15 cellular contexts compared by ENCODE assay signal in genomic region chr2:130852521-130853115, GRCh38.
"Had no signal": no experiment of that assay in that cellular context is flagged by ENCODE, and none has a peak within 500 bp of the region (broad histone marks: within the 10 kb centered on the region; RNA-seq: fewer than 3 reads in every experiment).

No MANE protein-coding gene starts in this region.

- FAIRE-seq: islet of Langerhans had no signal

- H3K9me3 ChIP-seq: psoas muscle, right lobe of liver, upper lobe of left lung had no signal

- H3K27me3 ChIP-seq: cardiac muscle cell, dorsolateral prefrontal cortex, right lobe of liver, upper lobe of left lung had no signal

- H3K4me1 ChIP-seq: psoas muscle, right lobe of liver, spleen, upper lobe of left lung had no signal

- ATAC-seq: activated CD8-positive, alpha-beta memory T cell treated with anti-CD3 and anti-CD28 coated beads, Interleukin-2, amount 10 ng/mL, durations not matched to agents 7 days and 5 days; psoas muscle; stimulated activated naive CD8-positive, alpha-beta T cell treated with anti-CD3 and anti-CD28 coated beads, Interleukin-15, amount 100 ng/mL, for 72 hours had no signal

- H3K27ac ChIP-seq: cardiac muscle cell, psoas muscle, right lobe of liver, spleen, upper lobe of left lung had no signal

- DNase-seq: activated CD4-positive, alpha-beta memory T cell treated with anti-CD3 and anti-CD28 coated beads for 36 hours; activated CD4-positive, alpha-beta T cell treated with anti-CD3 and anti-CD28 coated beads for 1 hour; activated CD8-positive, alpha-beta memory T cell treated with anti-CD3 and anti-CD28 coated beads, Interleukin-2, amount 10 ng/mL, durations not matched to agents 7 days and 5 days; activated naive CD4-positive, alpha-beta T cell treated with anti-CD3 and anti-CD28 coated beads for 36 hours; activated T-cell treated with anti-CD3 and anti-CD28 coated beads, Interleukin-2, amount 50 U/mL, for 1 hour; dorsolateral prefrontal cortex; erythroblast; psoas muscle; stimulated activated naive CD8-positive, alpha-beta T cell treated with anti-CD3 and anti-CD28 coated beads, Interleukin-15, amount 100 ng/mL, for 72 hours had no signal

- H3K4me3 ChIP-seq: cardiac muscle cell, dorsolateral prefrontal cortex, lung, psoas muscle, right lobe of liver, spleen, upper lobe of left lung had no signal

- H3K36me3 ChIP-seq: cardiac muscle cell, right lobe of liver, spleen, upper lobe of left lung had no signal
